Comparison of ENCODE assay signal across 8 cellular contexts in genomic region chr10:24360286-24361127, GRCh38.
DNase-seq lines count a peak whose midpoint lies in the region; ATAC-seq, FAIRE-seq and TF ChIP-seq lines count a peak whose summit lies in the region.

No MANE protein-coding gene starts in this region.

- peak; percentile 87 for FAIRE-seq in GM12891 (lab: Jason Lieb, UNC)

- TF ChIP-seq CTCF in astrocyte of the cerebellum (IDR thresholded peaks at IDR 0.05; ENCODE audit: low read depth, low read length, missing control alignments): peak; percentile 81

- in situ Hi-C loops in astrocyte of the cerebellum (cut with HindIII; ENCODE audit: low sequenced_read_pairs): no loop called here

- DNase-seq in AG08395 (ENCODE audit: low spot score) (peak; percentile 70), GM12891 (ENCODE audit: insufficient read length, low spot score) (peak; percentile 19), NCI-H526 treated with DMSO at 0.1 percent for 48 hours (lab: John Stamatoyannopoulos, UW) (peak; percentile 28), astrocyte of the cerebellum (ENCODE audit: low read depth) (peak; percentile 66), hippocampal formation (lab: John Stamatoyannopoulos, UW) (peak; percentile 5 to 27)
- DNase-seq in stimulated activated CD4-positive, alpha-beta T cell treated with anti-CD3 and anti-CD28 coated beads, Interleukin-12 subunit alpha, Interleukin-12 subunit beta, amount 100 ng/mL, for 4 hours: peak; percentile 6

- ATAC-seq in HG02973 (IDR thresholded peaks at IDR 0.05; ENCODE audit: unreplicated experiment): peak; percentile 76
- ATAC-seq in GM21390 (IDR thresholded peaks at IDR 0.05; ENCODE audit: unreplicated experiment): no peak

- TF ChIP-seq POLR2A in GM12891 (IDR thresholded peaks at IDR 0.05; ENCODE audit: low read depth, low read length): no peak

- H3K4me3 ChIP-seq in astrocyte of the cerebellum (ENCODE audit: low read depth, low read length): no peak overlapping the region

TF ChIP-seq in GM12891, 5 proteins besides CTCF, POLR2A, EP300 and RAD21:
- TF ChIP-seq PAX5 (IDR thresholded peaks at IDR 0.05; ENCODE audit: insufficient read depth, low read length, severe bottlenecking) (no peak), TAF1 (IDR thresholded peaks at IDR 0.05; ENCODE audit: low read depth, low read length) (no peak), SPI1 (IDR thresholded peaks at IDR 0.05; ENCODE audit: low read depth, low read length) (no peak), POLR2AphosphoS5 (IDR thresholded peaks at IDR 0.05; ENCODE audit: low read depth, low read length) (no peak), POU2F2 (IDR thresholded peaks at IDR 0.05; ENCODE audit: low read depth, low read length) (no peak)

Comparison
In these comparisons a context has a peak if more than half of its experiments do, and no peak if none do; other contexts are left out.
1. DNase-seq: peak in every context shown above with its lines; median percentile 70 in AG08395; 66 in astrocyte of the cerebellum; 28 in NCI-H526 treated with DMSO at 0.1 percent for 48 hours; 19 in GM12891; 16 in hippocampal formation; 6 in stimulated activated CD4-positive, alpha-beta T cell treated with anti-CD3 and anti-CD28 coated beads, Interleukin-12 subunit alpha, Interleukin-12 subunit beta, amount 100 ng/mL, for 4 hours.